1 cellular context compared by ENCODE assay signal in the genomic region with DNA sequence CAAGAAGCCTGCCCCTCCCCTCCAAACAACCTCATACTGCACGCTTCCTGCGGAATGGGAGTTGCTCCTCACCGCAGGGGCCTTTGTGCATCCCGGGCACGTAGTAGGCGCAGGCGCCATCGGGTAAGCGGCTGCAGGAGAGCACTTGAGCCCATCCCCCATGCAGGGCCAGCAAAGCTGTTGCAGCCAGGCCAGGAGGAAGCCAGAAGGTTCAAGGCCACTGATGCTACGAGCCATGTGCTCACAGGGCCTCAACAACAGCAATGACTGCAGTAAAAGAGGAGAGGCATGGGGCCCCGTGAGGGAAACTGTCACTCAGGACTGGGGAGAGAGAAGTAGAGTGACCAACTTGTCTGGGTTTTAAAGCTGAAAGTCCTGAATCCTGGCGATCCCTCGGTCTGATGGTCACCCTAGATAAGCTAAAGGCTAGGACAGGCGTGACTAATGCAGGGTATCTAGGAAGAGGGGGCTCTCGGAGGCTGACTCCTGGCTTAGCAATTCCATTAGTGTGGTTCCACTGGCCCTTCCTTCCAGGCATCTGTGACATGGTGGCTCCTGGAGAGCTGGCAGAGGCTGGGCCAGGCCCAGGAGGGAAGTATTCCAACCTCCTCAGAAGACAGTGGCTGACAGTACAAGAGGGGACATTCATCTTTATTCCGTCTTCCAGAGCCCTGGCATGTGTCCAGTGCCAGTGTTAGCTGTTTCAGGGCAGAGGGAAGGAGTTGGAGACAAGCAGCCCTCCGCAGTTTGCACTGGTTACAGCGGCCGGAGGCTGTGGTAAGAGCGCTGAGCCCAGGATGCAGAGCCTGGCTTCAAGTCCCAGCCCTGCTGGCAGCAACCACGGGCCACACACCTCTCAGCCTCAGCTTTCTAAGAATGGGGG.
TF ChIP-seq lines count a peak whose summit lies in the region.

No MANE protein-coding gene starts in this region.

TF ChIP-seq in HepG2, 621 proteins besides CTCF, POLR2A, EP300 and RAD21 (continued from another document and continues in another):
- TF ChIP-seq, protein P1, sequence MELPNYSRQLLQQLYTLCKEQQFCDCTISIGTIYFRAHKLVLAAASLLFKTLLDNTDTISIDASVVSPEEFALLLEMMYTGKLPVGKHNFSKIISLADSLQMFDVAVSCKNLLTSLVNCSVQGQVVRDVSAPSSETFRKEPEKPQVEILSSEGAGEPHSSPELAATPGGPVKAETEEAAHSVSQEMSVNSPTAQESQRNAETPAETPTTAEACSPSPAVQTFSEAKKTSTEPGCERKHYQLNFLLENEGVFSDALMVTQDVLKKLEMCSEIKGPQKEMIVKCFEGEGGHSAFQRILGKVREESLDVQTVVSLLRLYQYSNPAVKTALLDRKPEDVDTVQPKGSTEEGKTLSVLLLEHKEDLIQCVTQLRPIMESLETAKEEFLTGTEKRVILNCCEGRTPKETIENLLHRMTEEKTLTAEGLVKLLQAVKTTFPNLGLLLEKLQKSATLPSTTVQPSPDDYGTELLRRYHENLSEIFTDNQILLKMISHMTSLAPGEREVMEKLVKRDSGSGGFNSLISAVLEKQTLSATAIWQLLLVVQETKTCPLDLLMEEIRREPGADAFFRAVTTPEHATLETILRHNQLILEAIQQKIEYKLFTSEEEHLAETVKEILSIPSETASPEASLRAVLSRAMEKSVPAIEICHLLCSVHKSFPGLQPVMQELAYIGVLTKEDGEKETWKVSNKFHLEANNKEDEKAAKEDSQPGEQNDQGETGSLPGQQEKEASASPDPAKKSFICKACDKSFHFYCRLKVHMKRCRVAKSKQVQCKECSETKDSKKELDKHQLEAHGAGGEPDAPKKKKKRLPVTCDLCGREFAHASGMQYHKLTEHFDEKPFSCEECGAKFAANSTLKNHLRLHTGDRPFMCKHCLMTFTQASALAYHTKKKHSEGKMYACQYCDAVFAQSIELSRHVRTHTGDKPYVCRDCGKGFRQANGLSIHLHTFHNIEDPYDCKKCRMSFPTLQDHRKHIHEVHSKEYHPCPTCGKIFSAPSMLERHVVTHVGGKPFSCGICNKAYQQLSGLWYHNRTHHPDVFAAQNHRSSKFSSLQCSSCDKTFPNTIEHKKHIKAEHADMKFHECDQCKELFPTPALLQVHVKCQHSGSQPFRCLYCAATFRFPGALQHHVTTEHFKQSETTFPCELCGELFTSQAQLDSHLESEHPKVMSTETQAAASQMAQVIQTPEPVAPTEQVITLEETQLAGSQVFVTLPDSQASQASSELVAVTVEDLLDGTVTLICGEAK (IDR thresholded peaks at IDR 0.05), result no peak
- TF ChIP-seq, protein P1 (CRISPR knock-in tag; IDR thresholded peaks at IDR 0.05), result peak; percentile 86
- TF ChIP-seq SP2 (CRISPR knock-in tag; IDR thresholded peaks at IDR 0.05), result no peak
- peak; percentile 79; the same call in 1 of the 2 replicates for TF ChIP-seq ZNF552 (CRISPR knock-in tag; IDR thresholded peaks at IDR 0.05; ENCODE audit: borderline replicate concordance)
- no peak for TF ChIP-seq ZEB1 (IDR thresholded peaks at IDR 0.05; ENCODE audit: insufficient replicate concordance, low read depth)
- peak; percentile 100 for TF ChIP-seq ZNF687 (CRISPR knock-in tag; IDR thresholded peaks at IDR 0.05)
- TF ChIP-seq ZBTB14 (CRISPR knock-in tag; IDR thresholded peaks at IDR 0.05), result no peak
- TF ChIP-seq, protein P2, sequence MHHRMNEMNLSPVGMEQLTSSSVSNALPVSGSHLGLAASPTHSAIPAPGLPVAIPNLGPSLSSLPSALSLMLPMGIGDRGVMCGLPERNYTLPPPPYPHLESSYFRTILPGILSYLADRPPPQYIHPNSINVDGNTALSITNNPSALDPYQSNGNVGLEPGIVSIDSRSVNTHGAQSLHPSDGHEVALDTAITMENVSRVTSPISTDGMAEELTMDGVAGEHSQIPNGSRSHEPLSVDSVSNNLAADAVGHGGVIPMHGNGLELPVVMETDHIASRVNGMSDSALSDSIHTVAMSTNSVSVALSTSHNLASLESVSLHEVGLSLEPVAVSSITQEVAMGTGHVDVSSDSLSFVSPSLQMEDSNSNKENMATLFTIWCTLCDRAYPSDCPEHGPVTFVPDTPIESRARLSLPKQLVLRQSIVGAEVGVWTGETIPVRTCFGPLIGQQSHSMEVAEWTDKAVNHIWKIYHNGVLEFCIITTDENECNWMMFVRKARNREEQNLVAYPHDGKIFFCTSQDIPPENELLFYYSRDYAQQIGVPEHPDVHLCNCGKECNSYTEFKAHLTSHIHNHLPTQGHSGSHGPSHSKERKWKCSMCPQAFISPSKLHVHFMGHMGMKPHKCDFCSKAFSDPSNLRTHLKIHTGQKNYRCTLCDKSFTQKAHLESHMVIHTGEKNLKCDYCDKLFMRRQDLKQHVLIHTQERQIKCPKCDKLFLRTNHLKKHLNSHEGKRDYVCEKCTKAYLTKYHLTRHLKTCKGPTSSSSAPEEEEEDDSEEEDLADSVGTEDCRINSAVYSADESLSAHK (CRISPR knock-in tag; IDR thresholded peaks at IDR 0.05; ENCODE audit: borderline replicate concordance), result peak; percentile 89; the same call in 1 of the 2 replicates
- TF ChIP-seq TCF12 (IDR thresholded peaks at IDR 0.05), result no peak
- TF ChIP-seq TCF12 (CRISPR knock-in tag; IDR thresholded peaks at IDR 0.05), result no peak
- peak; percentile 86 for TF ChIP-seq PBX2 (CRISPR knock-in tag; IDR thresholded peaks at IDR 0.05)
- TF ChIP-seq, protein P3, sequence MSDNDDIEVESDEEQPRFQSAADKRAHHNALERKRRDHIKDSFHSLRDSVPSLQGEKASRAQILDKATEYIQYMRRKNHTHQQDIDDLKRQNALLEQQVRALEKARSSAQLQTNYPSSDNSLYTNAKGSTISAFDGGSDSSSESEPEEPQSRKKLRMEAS (IDR thresholded peaks at IDR 0.05), result peak; percentile 100
- TF ChIP-seq, protein P4, sequence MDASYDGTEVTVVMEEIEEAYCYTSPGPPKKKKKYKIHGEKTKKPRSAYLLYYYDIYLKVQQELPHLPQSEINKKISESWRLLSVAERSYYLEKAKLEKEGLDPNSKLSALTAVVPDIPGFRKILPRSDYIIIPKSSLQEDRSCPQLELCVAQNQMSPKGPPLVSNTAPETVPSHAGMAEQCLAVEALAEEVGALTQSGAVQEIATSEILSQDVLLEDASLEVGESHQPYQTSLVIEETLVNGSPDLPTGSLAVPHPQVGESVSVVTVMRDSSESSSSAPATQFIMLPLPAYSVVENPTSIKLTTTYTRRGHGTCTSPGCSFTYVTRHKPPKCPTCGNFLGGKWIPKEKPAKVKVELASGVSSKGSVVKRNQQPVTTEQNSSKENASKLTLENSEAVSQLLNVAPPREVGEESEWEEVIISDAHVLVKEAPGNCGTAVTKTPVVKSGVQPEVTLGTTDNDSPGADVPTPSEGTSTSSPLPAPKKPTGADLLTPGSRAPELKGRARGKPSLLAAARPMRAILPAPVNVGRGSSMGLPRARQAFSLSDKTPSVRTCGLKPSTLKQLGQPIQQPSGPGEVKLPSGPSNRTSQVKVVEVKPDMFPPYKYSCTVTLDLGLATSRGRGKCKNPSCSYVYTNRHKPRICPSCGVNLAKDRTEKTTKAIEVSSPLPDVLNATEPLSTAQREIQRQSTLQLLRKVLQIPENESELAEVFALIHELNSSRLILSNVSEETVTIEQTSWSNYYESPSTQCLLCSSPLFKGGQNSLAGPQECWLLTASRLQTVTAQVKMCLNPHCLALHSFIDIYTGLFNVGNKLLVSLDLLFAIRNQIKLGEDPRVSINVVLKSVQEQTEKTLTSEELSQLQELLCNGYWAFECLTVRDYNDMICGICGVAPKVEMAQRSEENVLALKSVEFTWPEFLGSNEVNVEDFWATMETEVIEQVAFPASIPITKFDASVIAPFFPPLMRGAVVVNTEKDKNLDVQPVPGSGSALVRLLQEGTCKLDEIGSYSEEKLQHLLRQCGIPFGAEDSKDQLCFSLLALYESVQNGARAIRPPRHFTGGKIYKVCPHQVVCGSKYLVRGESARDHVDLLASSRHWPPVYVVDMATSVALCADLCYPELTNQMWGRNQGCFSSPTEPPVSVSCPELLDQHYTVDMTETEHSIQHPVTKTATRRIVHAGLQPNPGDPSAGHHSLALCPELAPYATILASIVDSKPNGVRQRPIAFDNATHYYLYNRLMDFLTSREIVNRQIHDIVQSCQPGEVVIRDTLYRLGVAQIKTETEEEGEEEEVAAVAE (CRISPR knock-in tag; IDR thresholded peaks at IDR 0.05; ENCODE audit: borderline replicate concordance), result peak; percentile 91; the same call in 1 of the 2 replicates
- peak in 1 of 2 experiments; percentile 98; a peak in 2 of 4 replicates for TF ChIP-seq KLF16 (CRISPR knock-in tag; IDR thresholded peaks at IDR 0.05)
- TF ChIP-seq ZNF350 (CRISPR knock-in tag; IDR thresholded peaks at IDR 0.05; ENCODE audit: borderline replicate concordance, low read depth), result peak; percentile 93
- peak; percentile 86 for TF ChIP-seq MIER2 (CRISPR knock-in tag; IDR thresholded peaks at IDR 0.05)
- peak; percentile 91 for TF ChIP-seq ZNF891 (CRISPR knock-in tag; IDR thresholded peaks at IDR 0.05)
- no peak; the same call in 1 of the 2 replicates for TF ChIP-seq RFXANK (CRISPR knock-in tag; IDR thresholded peaks at IDR 0.05)
- TF ChIP-seq MZF1 (CRISPR knock-in tag; IDR thresholded peaks at IDR 0.05; ENCODE audit: borderline replicate concordance), result no peak
- TF ChIP-seq ZMYM2 (CRISPR knock-in tag; IDR thresholded peaks at IDR 0.05), result peak; percentile 94
